In the genomic region with DNA sequence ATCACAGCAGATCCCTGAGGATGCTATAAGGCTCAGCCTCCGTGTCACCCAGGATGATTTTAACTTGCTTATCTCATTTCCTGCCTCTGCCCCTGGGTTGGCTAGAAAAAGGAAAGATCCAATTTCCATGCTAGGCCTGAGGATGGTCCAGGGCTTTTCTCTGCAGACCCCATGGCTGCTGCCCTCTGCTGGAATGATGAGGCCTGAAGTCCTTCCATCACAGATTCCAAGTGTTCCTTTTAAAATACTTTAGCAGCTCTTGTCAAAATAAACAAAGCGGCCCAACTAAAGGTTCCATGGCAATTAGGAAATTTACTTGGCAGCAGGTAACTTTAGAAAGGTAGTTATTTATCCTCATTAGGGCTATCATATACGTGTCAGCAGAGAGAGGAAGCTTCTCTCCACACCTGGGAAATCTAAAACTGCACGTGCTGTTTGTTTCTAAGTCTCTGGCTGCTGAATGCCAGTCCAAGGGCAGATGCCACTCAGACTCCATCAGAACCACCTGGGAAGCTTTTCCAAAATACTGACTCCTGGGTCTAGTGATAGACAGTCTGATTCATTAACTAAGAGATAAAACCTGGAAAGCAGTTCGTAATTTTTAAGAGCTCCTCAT, we compare ENCODE assay signal across 9 cellular contexts.
DNase-seq lines count a peak whose midpoint lies in the region; ATAC-seq, FAIRE-seq and TF ChIP-seq lines count a peak whose summit lies in the region.
"Had no signal": no experiment of that assay in that cellular context is flagged by ENCODE, and none has a peak within 500 bp of the region (broad histone marks: within the 10 kb centered on the region; RNA-seq: fewer than 3 reads in every experiment).

No MANE protein-coding gene starts in this region.

- H3K36me3 ChIP-seq in astrocyte (ENCODE audit: insufficient read depth, low read length) (no peaks in the 10 kb centered on the region), esophagus squamous epithelium (no peaks in the 10 kb centered on the region), left lung (no peaks in the 10 kb centered on the region)

- H3K36me3 Mint-ChIP-seq in astrocyte (ENCODE audit: low read depth, unreplicated experiment): no peaks in the 10 kb centered on the region
- no peaks in the 10 kb centered on the region for H3K36me3 Mint-ChIP-seq in effector memory CD8-positive, alpha-beta T cell (ENCODE audit: insufficient read depth)

- no peak for FAIRE-seq in astrocyte (lab: Jason Lieb, UNC)

- H3K4me1 ChIP-seq in astrocyte (ENCODE audit: insufficient read depth, low read length) (no peaks in the 10 kb centered on the region), esophagus squamous epithelium (no peaks in the 10 kb centered on the region), left lung (no peaks in the 10 kb centered on the region)

- H3K4me3 ChIP-seq in astrocyte (ENCODE audit: insufficient read depth, low read depth, low read length) (no peak overlapping the region), esophagus squamous epithelium (no peak overlapping the region), left lung (no peak overlapping the region)

- intact Hi-C loops in esophagus squamous epithelium (cut with DNase I): no loop called here
- intact Hi-C loops in left lung (cut with DNase I): no loop called here

- peak; percentile 59 for ATAC-seq in left lobe of liver
- ATAC-seq in HG02938 (IDR thresholded peaks at IDR 0.05; ENCODE audit: unreplicated experiment): no peak
- ATAC-seq in effector memory CD8-positive, alpha-beta T cell (replicated peaks): no peak
- no peak for ATAC-seq in left lung

- TF ChIP-seq CTCF in astrocyte (IDR thresholded peaks at IDR 0.05; ENCODE audit: insufficient read depth, low read depth, low read length) (peak; percentile 70), esophagus squamous epithelium (IDR thresholded peaks at IDR 0.05) (peak in 1 of 6 experiments; percentile 17), left lung (IDR thresholded peaks at IDR 0.05) (peak in 1 of 2 donors; percentile 10)

- no peak overlapping the region for H3K4me2 ChIP-seq in astrocyte (ENCODE audit: low read length)

- H3K9me3 ChIP-seq in astrocyte (ENCODE audit: insufficient read depth, low read depth, low read length): no peaks in the 10 kb centered on the region
- H3K9me3 ChIP-seq in esophagus squamous epithelium: no peaks in the 10 kb centered on the region
- H3K9me3 ChIP-seq in left lung: no peaks in the 10 kb centered on the region

- H3K4me1 Mint-ChIP-seq in astrocyte (ENCODE audit: low read depth, unreplicated experiment): peaks cover 22% of the 10 kb centered on the region
- H3K4me1 Mint-ChIP-seq in effector memory CD8-positive, alpha-beta T cell (ENCODE audit: low read depth in 2 of 2): no peaks in the 10 kb centered on the region

- no peak overlapping the region for H3K9ac ChIP-seq in astrocyte (ENCODE audit: low read length)

- H3K4me3 Mint-ChIP-seq in astrocyte (ENCODE audit: unreplicated experiment): no peak overlapping the region
- no peak overlapping the region for H3K4me3 Mint-ChIP-seq in effector memory CD8-positive, alpha-beta T cell

- H3K27me3 Mint-ChIP-seq in astrocyte (ENCODE audit: low read depth, unreplicated experiment): no peaks in the 10 kb centered on the region
- H3K27me3 Mint-ChIP-seq in effector memory CD8-positive, alpha-beta T cell: no peaks in the 10 kb centered on the region

- in situ Hi-C loops in Caki2 (cut with HindIII; ENCODE audit: low pct_unique_long_range_greater_than_20kb, low sequenced_read_pairs): no loop called here

- H3K27ac Mint-ChIP-seq in astrocyte (ENCODE audit: unreplicated experiment): no peak overlapping the region
- no peak overlapping the region for H3K27ac Mint-ChIP-seq in effector memory CD8-positive, alpha-beta T cell

- H4K20me1 ChIP-seq in astrocyte (ENCODE audit: insufficient read depth, low read length): no peaks in the 10 kb centered on the region

- 43 to 49% methylated on average over 5 of the region's 5 CpGs for WGBS in esophagus squamous epithelium, 2 donors

- no peaks in the 10 kb centered on the region for H3K9me3 Mint-ChIP-seq in astrocyte (ENCODE audit: unreplicated experiment)
- H3K9me3 Mint-ChIP-seq in effector memory CD8-positive, alpha-beta T cell: peaks cover 0 to 7% of the 10 kb centered on the region in 2 donors

- TF ChIP-seq POLR2A in esophagus squamous epithelium (IDR thresholded peaks at IDR 0.05): no peak

- H2AFZ ChIP-seq in astrocyte (ENCODE audit: low read depth, low read length): no peak overlapping the region

- no peaks in the 10 kb centered on the region for H3K79me2 ChIP-seq in astrocyte (ENCODE audit: insufficient read depth, low read length)

- DNase-seq in Caki2 (ENCODE audit: low read depth) (peak; percentile 61), LHCN-M2 (ENCODE audit: low read depth) (peak; percentile 54), astrocyte (ENCODE audit: low read depth) (peak; percentile 36), left lobe of liver (ENCODE audit: low spot score) (no peak), esophagus squamous epithelium (lab: John Stamatoyannopoulos, UW) (no peak), left lung (no peak)
- DNase-seq in effector memory CD8-positive, alpha-beta T cell: no peak
- DNase-seq: activated CD4-positive, alpha-beta T cell treated with anti-CD3 and anti-CD28 coated beads, Interleukin-2, amount 50 U/mL, for 48 hours had no signal

- H3K27me3 ChIP-seq in astrocyte (ENCODE audit: insufficient read depth, low read length) (no peaks in the 10 kb centered on the region), esophagus squamous epithelium (no peaks in the 10 kb centered on the region), left lung (no peaks in the 10 kb centered on the region)

- no peak overlapping the region for H3K27ac ChIP-seq in astrocyte (ENCODE audit: low read depth, low read length)
- H3K27ac ChIP-seq in esophagus squamous epithelium: no peak overlapping the region
- H3K27ac ChIP-seq in left lung: no peak overlapping the region

Comparison
In these comparisons a context has a peak if more than half of its experiments do, and no peak if none do; other contexts are left out.
1. DNase-seq: peak in Caki2 (single experiment), LHCN-M2 (single experiment) and astrocyte (single experiment); none in left lobe of liver (single experiment), esophagus squamous epithelium (single experiment), effector memory CD8-positive, alpha-beta T cell (0 of 3) and left lung (0 of 2).